In genomic region chr1:245489838-245490237, GRCh38 we compare ENCODE assay signal across 29 cellular contexts.
"Had no signal": no experiment of that assay in that cellular context is flagged by ENCODE, and none has a peak within 500 bp of the region (broad histone marks: within the 10 kb centered on the region; RNA-seq: fewer than 3 reads in every experiment).

No MANE protein-coding gene starts in this region.

- H3K4me1 Mint-ChIP-seq: activated CD4-positive, alpha-beta memory T cell treated with anti-CD3 and anti-CD28 coated beads, Interleukin-2, amount 10 ng/mL, durations not matched to agents 7 days and 5 days; activated T-helper 17 cell treated with anti-CD3 and anti-CD28 coated beads, Interleukin-2, amount 50 U/mL, for 72 hours; IgD-negative memory B cell; T-helper 17 cell had no signal

- H3K4me1 ChIP-seq: Peyer's patch had no signal

- ATAC-seq: activated T-helper 17 cell treated with anti-CD3 and anti-CD28 coated beads, Interleukin-2, amount 50 U/mL, for 72 hours; T-helper 17 cell; WTC11 had no signal

- H3K27me3 Mint-ChIP-seq: activated CD4-positive, alpha-beta memory T cell treated with anti-CD3 and anti-CD28 coated beads, Interleukin-2, amount 10 ng/mL, durations not matched to agents 7 days and 5 days; activated T-helper 17 cell treated with anti-CD3 and anti-CD28 coated beads, Interleukin-2, amount 50 U/mL, for 72 hours had no signal

- H3K27ac Mint-ChIP-seq: activated CD4-positive, alpha-beta memory T cell treated with anti-CD3 and anti-CD28 coated beads, Interleukin-2, amount 10 ng/mL, durations not matched to agents 7 days and 5 days; activated naive CD4-positive, alpha-beta T cell treated with anti-CD3 and anti-CD28 coated beads for 36 hours; activated naive CD8-positive, alpha-beta T cell; activated T-helper 17 cell treated with anti-CD3 and anti-CD28 coated beads, Interleukin-2, amount 50 U/mL, for 72 hours; brain; IgD-negative memory B cell; T-helper 17 cell; WTC11 had no signal

- H3K9me3 Mint-ChIP-seq: activated CD4-positive, alpha-beta memory T cell treated with anti-CD3 and anti-CD28 coated beads, Interleukin-2, amount 10 ng/mL, durations not matched to agents 7 days and 5 days had no signal

- H3K27me3 ChIP-seq: Peyer's patch had no signal

- H3K36me3 ChIP-seq: Peyer's patch had no signal

- H3K9me3 ChIP-seq: Peyer's patch had no signal

- DNase-seq: activated CD4-positive, alpha-beta memory T cell treated with anti-CD3 and anti-CD28 coated beads, Interleukin-2, amount 10 ng/mL, durations not matched to agents 7 days and 5 days; activated CD4-positive, alpha-beta T cell treated with anti-CD3 and anti-CD28 coated beads, Interleukin-2, amount 50 U/mL, for 1 hour; activated gamma-delta T cell; activated naive CD4-positive, alpha-beta T cell treated with anti-CD3 and anti-CD28 coated beads for 36 hours; activated T-cell treated with anti-CD3 and anti-CD28 coated beads for 4 hours; activated T-cell treated with anti-CD3 and anti-CD28 coated beads, Interleukin-2, amount 50 U/mL, for 48 hours; amygdala; caudate nucleus; KG1; MM.1S; NCI-H1105; NCI-H1436; NCI-H1694 treated with DMSO at 0.1 percent for 48 hours; NCI-H2029 treated with DMSO at 0.1 percent for 48 hours; NCI-H345; NCI-H510A; NCI-H526 treated with DMSO at 0.1 percent for 48 hours; NCI-H82; NK-92 treated with Interleukin-12 subunit alpha and Interleukin-12 subunit beta, amount 100 ng/mL, for 24 hours; OCI-M1; Peyer's patch; SHP77 treated with DMSO at 0.1 percent for 48 hours; T-helper 17 cell; T-helper 9 cell had no signal

- H3K4me3 Mint-ChIP-seq: activated CD4-positive, alpha-beta memory T cell treated with anti-CD3 and anti-CD28 coated beads, Interleukin-2, amount 10 ng/mL, durations not matched to agents 7 days and 5 days; activated naive CD4-positive, alpha-beta T cell treated with anti-CD3 and anti-CD28 coated beads for 36 hours; activated naive CD8-positive, alpha-beta T cell; activated T-helper 17 cell treated with anti-CD3 and anti-CD28 coated beads, Interleukin-2, amount 50 U/mL, for 72 hours; brain; IgD-negative memory B cell; T-helper 17 cell; WTC11 had no signal

- H3K36me3 Mint-ChIP-seq: activated naive CD8-positive, alpha-beta T cell; IgD-negative memory B cell had no signal

- H3K27ac ChIP-seq: Peyer's patch had no signal

- H3K4me3 ChIP-seq: Peyer's patch had no signal
